Comparison of ENCODE assay signal across 20 cellular contexts in genomic region chr18:10202947-10203346, GRCh38.
DNase-seq lines count a peak whose midpoint lies in the region; TF ChIP-seq lines count a peak whose summit lies in the region.
"Had no signal": no experiment of that assay in that cellular context is flagged by ENCODE, and none has a peak within 500 bp of the region (broad histone marks: within the 10 kb centered on the region; RNA-seq: fewer than 3 reads in every experiment).

No MANE protein-coding gene starts in this region.

- no peaks in the 10 kb centered on the region for H3K36me3 ChIP-seq in endodermal cell (ENCODE audit: control insufficient read depth, insufficient read depth, low read length)
- H3K36me3 ChIP-seq in neural progenitor cell = no peaks in the 10 kb centered on the region
- H3K36me3 ChIP-seq: BLaER1, SJSA1 had no signal

- H3K36me3 Mint-ChIP-seq in endodermal cell (ENCODE audit: low read depth) (no peaks in the 10 kb centered on the region), neural progenitor cell (peaks cover 9% of the 10 kb centered on the region)
- H3K36me3 Mint-ChIP-seq: CD8-positive, alpha-beta memory T cell had no signal

- H3K9me3 Mint-ChIP-seq in endodermal cell = no peaks in the 10 kb centered on the region
- peaks cover 10% of the 10 kb centered on the region for H3K9me3 Mint-ChIP-seq in neural progenitor cell

- no peaks in the 10 kb centered on the region for H3K79me2 ChIP-seq in neural progenitor cell (ENCODE audit: low read depth)

- H3K9me3 ChIP-seq in endodermal cell (ENCODE audit: control insufficient read depth, low read length) (no peaks in the 10 kb centered on the region), neural progenitor cell (ENCODE audit: low read depth) (no peaks in the 10 kb centered on the region)
- H3K9me3 ChIP-seq: BLaER1, SJSA1 had no signal

- H3K27me3 ChIP-seq in endodermal cell (ENCODE audit: control insufficient read depth, insufficient read depth, low read length, poor library complexity, severe bottlenecking) (peaks cover 48% of the 10 kb centered on the region), neural progenitor cell (peaks cover 96% of the 10 kb centered on the region)
- H3K27me3 ChIP-seq: BLaER1, SJSA1 had no signal

- H3K9ac ChIP-seq in endodermal cell (ENCODE audit: extremely low read depth, low read length, poor library complexity, severe bottlenecking) (no peak overlapping the region), neural progenitor cell (no peak overlapping the region)
- H3K9ac ChIP-seq: BLaER1, GM23248 had no signal

- H3K4me1 ChIP-seq in endodermal cell (ENCODE audit: control insufficient read depth, insufficient read depth, low read length) = peaks cover 6% of the 10 kb centered on the region
- H3K4me1 ChIP-seq in neural progenitor cell = peaks cover 17% of the 10 kb centered on the region
- H3K4me1 ChIP-seq: BLaER1, SJSA1 had no signal

- H3K27ac ChIP-seq in endodermal cell (ENCODE audit: low read depth, low read length) (peak overlapping the region; percentile 21), neural progenitor cell (no peak overlapping the region)
- H3K27ac ChIP-seq: BLaER1, GM23248, PC-9, SJSA1 had no signal

- H3K4me1 Mint-ChIP-seq in endodermal cell (peaks cover 31% of the 10 kb centered on the region), neural progenitor cell (peaks cover 60% of the 10 kb centered on the region)
- H3K4me1 Mint-ChIP-seq: CD8-positive, alpha-beta memory T cell had no signal

- no peak overlapping the region for H2AFZ ChIP-seq in neural progenitor cell (replicated peaks)
- H2AFZ ChIP-seq: GM23248, PC-9 had no signal

- TF ChIP-seq CTCF in endodermal cell (conservative IDR thresholded peaks at IDR 0.05) (no peak), neural progenitor cell (IDR thresholded peaks at IDR 0.05) (no peak)

- no peak overlapping the region for H3K4me3 Mint-ChIP-seq in endodermal cell
- H3K4me3 Mint-ChIP-seq in neural progenitor cell = no peak overlapping the region
- H3K4me3 Mint-ChIP-seq: CD8-positive, alpha-beta memory T cell had no signal

- peak overlapping the region; percentile 37 for H3K4me2 ChIP-seq in neural progenitor cell
- H3K4me2 ChIP-seq: BLaER1, PC-9 had no signal

- DNase-seq in D341Med (ENCODE audit: low spot score) (peak; percentile 84), NCI-H524 (lab: John Stamatoyannopoulos, UW) (peak; percentile 91 to 96), endodermal cell (peak; percentile 56), neural progenitor cell (ENCODE audit: low spot score) (peak; percentile 80), HUDEP-2 (lab: John Stamatoyannopoulos, UW; ENCODE audit: unreplicated experiment in 76 of 76) (no peak), NCI-H2171 treated with DMSO at 0.1 percent for 48 hours (lab: John Stamatoyannopoulos, UW) (no peak), NCI-H187 (lab: John Stamatoyannopoulos, UW) (no peak)
- DNase-seq in activated CD4-positive, alpha-beta T cell treated with anti-CD3 and anti-CD28 coated beads, Interleukin-2, amount 50 U/mL, for 48 hours = no peak
- DNase-seq: CD8-positive, alpha-beta memory T cell; DND-41; GF-D8; GM23248; NCI-H1105; NCI-H1694; NCI-H2107; NCI-H345; NCI-H69; PC-9 had no signal

- peaks cover 8% of the 10 kb centered on the region for H3F3A ChIP-seq in neural progenitor cell (ENCODE audit: low read depth)

- peaks cover 26% of the 10 kb centered on the region for H4K20me1 ChIP-seq in neural progenitor cell (ENCODE audit: low read depth)
- H4K20me1 ChIP-seq: BLaER1 had no signal

- H3K27ac Mint-ChIP-seq in endodermal cell (no peak overlapping the region), neural progenitor cell (peak overlapping the region; percentile 80)
- H3K27ac Mint-ChIP-seq: CD8-positive, alpha-beta memory T cell had no signal

- WGBS in endodermal cell (ENCODE audit: insufficient coverage in 1 of 2, insufficient read length in 1 of 2), 2 experiments = 25 to 28% methylated on average over 5 of the region's 5 CpGs

- no peak overlapping the region for H3K4me3 ChIP-seq in endodermal cell (ENCODE audit: low read length)
- H3K4me3 ChIP-seq in neural progenitor cell = no peak overlapping the region
- H3K4me3 ChIP-seq: BLaER1, GM23248, PC-9, SJSA1 had no signal

- H3K27me3 Mint-ChIP-seq in endodermal cell (ENCODE audit: insufficient read depth) (peaks cover 55% of the 10 kb centered on the region), neural progenitor cell (ENCODE audit: insufficient read depth, low read depth) (peaks cover 22% of the 10 kb centered on the region)

Comparison
In these comparisons a context has a peak if more than half of its experiments do, and no peak if none do; other contexts are left out.
1. DNase-seq: peak in D341Med (single experiment), NCI-H524 (2 of 2), endodermal cell (single experiment) and neural progenitor cell (single experiment); none in activated CD4-positive, alpha-beta T cell treated with anti-CD3 and anti-CD28 coated beads, Interleukin-2, amount 50 U/mL, for 48 hours (0 of 2), HUDEP-2 (0 of 76), NCI-H2171 treated with DMSO at 0.1 percent for 48 hours (single experiment) and NCI-H187 (0 of 2).